ENCODE assay signal across 9 cellular contexts in genomic region chr20:55761787-55762186, GRCh38.
"Had no signal": no experiment of that assay in that cellular context is flagged by ENCODE, and none has a peak within 500 bp of the region (broad histone marks: within the 10 kb centered on the region; RNA-seq: fewer than 3 reads in every experiment).

No MANE protein-coding gene starts in this region.

- H3K27ac ChIP-seq: GM23248 had no signal

- ATAC-seq: GM23338, HCT116 had no signal

- H3K36me3 ChIP-seq: HAP-1 had no signal

- H3K27ac Mint-ChIP-seq: GM23338, H9, HFFc6 had no signal

- DNase-seq: GM23248, GOT3, H7, H9, HCEC 1CT, HFFc6 had no signal

- H3K9me3 ChIP-seq: HAP-1 had no signal

- H3K4me1 Mint-ChIP-seq: GM23338, H9 had no signal

- H3K4me1 ChIP-seq: HAP-1 had no signal

- H3K4me3 ChIP-seq: GM23248, GM23338, HAP-1 had no signal

- H3K4me3 Mint-ChIP-seq: GM23338, H9, HFFc6 had no signal
